In the genomic region with DNA sequence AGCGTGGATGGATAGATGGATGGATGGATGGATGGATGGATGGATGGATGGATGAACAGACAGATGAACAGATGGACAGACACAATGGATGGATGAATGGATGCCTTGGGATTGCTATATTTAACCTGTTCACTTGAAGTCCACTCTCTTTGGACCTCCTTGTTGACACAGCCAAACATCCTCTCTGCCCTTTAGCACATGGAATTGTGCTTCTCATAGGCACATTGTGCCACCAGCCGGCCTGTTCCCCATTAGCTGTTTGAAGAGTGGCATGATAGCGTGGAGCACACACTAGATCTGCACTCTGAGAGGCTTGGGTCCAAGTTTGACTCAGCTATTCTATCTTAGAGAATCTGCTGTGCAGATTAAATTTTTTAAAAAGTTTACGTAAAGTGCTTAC, we compare ENCODE assay signal across 9 cellular contexts. TPM values are rescaled to one million over a fixed set of nuclear protein-coding genes. Genes with fewer than 3 reads are reported as not detected.
"Had no signal": no experiment of that assay in that cellular context is flagged by ENCODE, and none has a peak within 500 bp of the region (broad histone marks: within the 10 kb centered on the region; RNA-seq: fewer than 3 reads in every experiment).

No MANE protein-coding gene starts in this region.

- H3K4me3 ChIP-seq: GM12878 had no signal

- DNase-seq: GDM1, GF-D8 had no signal

- ATAC-seq: GM12878 had no signal

- FAIRE-seq: G401.6, GM12878, GM12891, GM12892, GM18507, GM19239 had no signal

RNA-seq across cellular contexts. Expression of a gene that starts 56.9 kb away (rescaled TPM):
- total RNA-seq: G401, GM12878 had no signal
- polyA plus RNA-seq: GM12878 had no signal
